ENCODE assay signal across 16 cellular contexts in the genomic region with DNA sequence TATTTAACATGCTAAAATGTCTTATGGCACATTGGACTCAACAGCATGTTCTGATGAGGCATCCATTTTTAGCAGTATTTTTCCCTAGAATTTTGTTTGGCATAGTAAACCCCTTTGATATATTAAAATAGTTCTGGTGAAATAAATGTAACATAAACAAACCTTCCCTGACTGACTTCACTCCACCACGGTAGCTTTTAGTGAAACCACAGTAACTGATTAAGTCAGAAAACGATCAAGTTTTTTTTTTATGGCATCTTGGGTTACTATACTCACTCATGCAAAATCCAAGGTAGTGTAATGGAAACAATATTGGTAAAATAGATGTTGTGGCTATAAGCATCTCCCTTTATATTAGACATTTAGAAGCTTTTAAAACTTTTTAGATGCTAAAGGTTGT. TPM values are rescaled to one million over a fixed set of nuclear protein-coding genes. Genes with fewer than 3 reads are reported as not detected.
DNase-seq lines count a peak whose midpoint lies in the region; ATAC-seq and TF ChIP-seq lines count a peak whose summit lies in the region.
"Had no signal": no experiment of that assay in that cellular context is flagged by ENCODE, and none has a peak within 500 bp of the region (broad histone marks: within the 10 kb centered on the region; RNA-seq: fewer than 3 reads in every experiment).

No MANE protein-coding gene starts in this region.

- peaks cover 39% of the 10 kb centered on the region for H3F3A ChIP-seq in PC-9 (ENCODE audit: insufficient read depth, low read depth)

- ATAC-seq in activated naive CD4-positive, alpha-beta T cell treated with anti-CD3 and anti-CD28 coated beads, Interleukin-2, amount 50 U/mL, for 72 hours: no peak
- no peak for ATAC-seq in HG02798 (IDR thresholded peaks at IDR 0.05; ENCODE audit: poor library complexity, unreplicated experiment)
- ATAC-seq: right cardiac atrium had no signal

- H3K4me1 ChIP-seq in PC-9 (replicated peaks; ENCODE audit: insufficient read depth) (peaks cover 25% of the 10 kb centered on the region), stomach (peaks cover 27 to 84% (median 58%) of the 10 kb centered on the region in 4 donors)

- no peaks in the 10 kb centered on the region for H3K9me2 ChIP-seq in PC-9 (ENCODE audit: insufficient read depth)

- H4K20me1 ChIP-seq in PC-9 (ENCODE audit: insufficient read depth): peaks cover 13% of the 10 kb centered on the region; the same call in 1 of the 2 replicates

- no peaks in the 10 kb centered on the region for H3K9me3 Mint-ChIP-seq in activated naive CD4-positive, alpha-beta T cell treated with anti-CD3 and anti-CD28 coated beads for 36 hours
- no peaks in the 10 kb centered on the region for H3K9me3 Mint-ChIP-seq in activated naive CD4-positive, alpha-beta T cell treated with anti-CD3 and anti-CD28 coated beads, Interleukin-2, amount 50 U/mL, for 72 hours
- H3K9me3 Mint-ChIP-seq: neural crest cell had no signal

- peak overlapping the region; percentile 59 for H3K27ac Mint-ChIP-seq in activated naive CD4-positive, alpha-beta T cell treated with anti-CD3 and anti-CD28 coated beads for 36 hours
- peak overlapping the region in 1 of 2 donors; percentile 98 for H3K27ac Mint-ChIP-seq in activated naive CD4-positive, alpha-beta T cell treated with anti-CD3 and anti-CD28 coated beads, Interleukin-2, amount 50 U/mL, for 72 hours

- TF ChIP-seq EP300 in stomach (IDR thresholded peaks at IDR 0.05): no peak

- peaks cover 70% of the 10 kb centered on the region for H3K79me2 ChIP-seq in PC-9 (ENCODE audit: low read depth)

- POLR2A ChIA-PET in PC-9 (lab: Charles Lee; ENCODE audit: unreplicated experiment): interaction anchor here (0.6 kb wide), 1 partner anchor 762 kb away, joined by 3 read pairs; no protein-coding TSS in a partner anchor

- H3K27me3 ChIP-seq in PC-9 (ENCODE audit: insufficient read depth, low read depth) (no peaks in the 10 kb centered on the region), stomach (no peaks in the 10 kb centered on the region)

- DNase-seq in activated naive CD4-positive, alpha-beta T cell treated with anti-CD3 and anti-CD28 coated beads for 36 hours: no peak
- DNase-seq in activated naive CD4-positive, alpha-beta T cell treated with anti-CD3 and anti-CD28 coated beads, Interleukin-2, amount 50 U/mL, for 72 hours (ENCODE audit: low spot score in 2 of 2): no peak
- no peak for DNase-seq in PC-9
- DNase-seq in erythroblast (lab: John Stamatoyannopoulos, UW): no peak
- no peak for DNase-seq in stomach
- DNase-seq in NCI-H1930 (lab: John Stamatoyannopoulos, UW): no peak
- DNase-seq in NCI-H1105 treated with DMSO at 0.1 percent for 48 hours (lab: John Stamatoyannopoulos, UW): no peak
- DNase-seq: activated CD8-positive, alpha-beta memory T cell treated with anti-CD3 and anti-CD28 coated beads, Interleukin-2, amount 50 U/mL, for 4 hours; amygdala; cortex of kidney; KG1; left ventricle myocardium inferior; right cardiac atrium; stimulated activated CD4-positive, alpha-beta T cell treated with anti-CD3 and anti-CD28 coated beads, Interleukin-4, amount 100 ng/mL, for 4 hours had no signal

- TF ChIP-seq POLR2A in erythroblast (IDR thresholded peaks at IDR 0.05; ENCODE audit: low read length) (peak; percentile 9), stomach (IDR thresholded peaks at IDR 0.05) (no peak)

- H3K4me1 Mint-ChIP-seq in activated naive CD4-positive, alpha-beta T cell treated with anti-CD3 and anti-CD28 coated beads for 36 hours (ENCODE audit: low read depth): peaks cover 52% of the 10 kb centered on the region

- H3K36me3 ChIP-seq in PC-9 (ENCODE audit: low read depth): peaks cover 20% of the 10 kb centered on the region
- H3K36me3 ChIP-seq in stomach: peaks cover 7 to 31% (median 27%) of the 10 kb centered on the region in 4 donors

- H3K9me3 ChIP-seq in PC-9 (ENCODE audit: insufficient read depth, low read depth) (no peaks in the 10 kb centered on the region), stomach (no peaks in the 10 kb centered on the region)
- H3K9me3 ChIP-seq: left ventricle myocardium inferior had no signal

- H3K4me3 Mint-ChIP-seq in activated naive CD4-positive, alpha-beta T cell treated with anti-CD3 and anti-CD28 coated beads for 36 hours: no peak overlapping the region

- H3K27ac ChIP-seq in PC-9: 0 out of 2 replicates have a peak overlapping the region, but pooled peaks have one; percentile 93
- H3K27ac ChIP-seq in stomach: peak overlapping the region in 4 of 5 donors; percentile 3 to 100 (median 56)

- H2AFZ ChIP-seq in PC-9: no peak overlapping the region

- no TSS peak for BruUV-seq in PC-9 (replicated peaks; lab: Mats Ljungman, UMichigan)

- CTCF ChIA-PET in activated naive CD4-positive, alpha-beta T cell treated with anti-CD3 and anti-CD28 coated beads for 36 hours (lab: Charles Lee): interaction anchor here (0.6 to 1.5 kb wide), 3 partner anchors 16 to 86 kb away, joined by 3 to 5 read pairs (median 4); no protein-coding TSS in a partner anchor
- CTCF ChIA-PET in PC-9 (lab: Charles Lee): no interaction called here

- WGBS in stomach, 5 donors: 22 to 48% (median 29%) methylated on average over 2 of the region's 2 CpGs

- H3K4me2 ChIP-seq in PC-9: peak overlapping the region; percentile 87; the same call in 1 of the 2 replicates

- no peak for TF ChIP-seq CTCF in PC-9 (conservative IDR thresholded peaks at IDR 0.05)
- TF ChIP-seq CTCF in stomach (IDR thresholded peaks at IDR 0.05): no peak

- H3K36me3 Mint-ChIP-seq in activated naive CD4-positive, alpha-beta T cell treated with anti-CD3 and anti-CD28 coated beads for 36 hours (ENCODE audit: low read depth): peaks cover 40% of the 10 kb centered on the region
- peaks cover 33 to 47% of the 10 kb centered on the region in 2 donors for H3K36me3 Mint-ChIP-seq in activated naive CD4-positive, alpha-beta T cell treated with anti-CD3 and anti-CD28 coated beads, Interleukin-2, amount 50 U/mL, for 72 hours

- no peaks in the 10 kb centered on the region for H3K27me3 Mint-ChIP-seq in activated naive CD4-positive, alpha-beta T cell treated with anti-CD3 and anti-CD28 coated beads for 36 hours (ENCODE audit: low read depth)

- no peak overlapping the region for H3K4me3 ChIP-seq in PC-9
- H3K4me3 ChIP-seq in stomach: no peak overlapping the region

- intact Hi-C loops in activated naive CD4-positive, alpha-beta T cell treated with anti-CD3 and anti-CD28 coated beads for 36 hours (cut with micrococcal nuclease): loop anchor here (10.0 kb wide), 1 partner anchor 1651 kb away; no protein-coding TSS in a partner anchor
- intact Hi-C loops in PC-9 (cut with micrococcal nuclease; ENCODE audit: unreplicated experiment) (no loop called here), stomach (cut with DNase I; ENCODE audit: low total_unique reads) (no loop called here)

RNA-seq across cellular contexts. Expression of a gene that starts 2.8 kb away (rescaled TPM):
- total RNA-seq in activated naive CD4-positive, alpha-beta T cell treated with anti-CD3 and anti-CD28 coated beads for 36 hours: 100 to 1,000 TPM in 1 of 2 experiments, 10 to 100 TPM in 1; 95.9 to 105 TPM
- 100 to 1,000 TPM in 1 of 2 donors, 10 to 100 TPM in 1; 65.9 to 104 TPM for total RNA-seq in activated naive CD4-positive, alpha-beta T cell treated with anti-CD3 and anti-CD28 coated beads, Interleukin-2, amount 50 U/mL, for 72 hours
- total RNA-seq in PC-9 (2021) (106 and 113 TPM in 2 replicates), stomach (100 to 1,000 TPM in 4 of 5 donors, 10 to 100 TPM in 1; 96.9 to 446 (median 163) TPM)
- 100 to 1,000 TPM in 1 of 3 donors, 10 to 100 TPM in 2; 93.5 to 225 (median 99.6) TPM for polyA plus RNA-seq in stomach

RNA-seq across cellular contexts. Expression of a gene that starts 3.1 kb away (rescaled TPM):
- 100 to 1,000 TPM; 133 to 135 TPM for total RNA-seq in activated naive CD4-positive, alpha-beta T cell treated with anti-CD3 and anti-CD28 coated beads for 36 hours
- total RNA-seq in activated naive CD4-positive, alpha-beta T cell treated with anti-CD3 and anti-CD28 coated beads, Interleukin-2, amount 50 U/mL, for 72 hours: 100 to 1,000 TPM; 137 to 158 TPM
- 96.4 and 102 TPM in 2 replicates for total RNA-seq in PC-9 (2021)
- total RNA-seq in stomach: 100 to 1,000 TPM in 3 of 5 donors, 10 to 100 TPM in 2; 21.4 to 690 (median 203) TPM
- 100 to 1,000 TPM in 1 of 3 donors, 10 to 100 TPM in 2; 73.8 to 169 (median 79.2) TPM for polyA plus RNA-seq in stomach

RNA-seq across cellular contexts. Expression of a gene that starts 59.6 kb away (rescaled TPM):
- 10 to 100 TPM; 68.4 to 71.2 TPM for total RNA-seq in activated naive CD4-positive, alpha-beta T cell treated with anti-CD3 and anti-CD28 coated beads for 36 hours
- 10 to 100 TPM; 84.6 to 87.9 TPM for total RNA-seq in activated naive CD4-positive, alpha-beta T cell treated with anti-CD3 and anti-CD28 coated beads, Interleukin-2, amount 50 U/mL, for 72 hours
- total RNA-seq in PC-9 (2021) (59.5 and 84.1 TPM in 2 replicates), stomach (100 to 1,000 TPM in 2 of 5 donors, 10 to 100 TPM in 3; 49.7 to 324 (median 63.1) TPM)
- polyA plus RNA-seq in stomach: 10 to 100 TPM; 41.5 to 50.0 (median 41.7) TPM
